ENCODE assay signal across 18 cellular contexts in the genomic region with DNA sequence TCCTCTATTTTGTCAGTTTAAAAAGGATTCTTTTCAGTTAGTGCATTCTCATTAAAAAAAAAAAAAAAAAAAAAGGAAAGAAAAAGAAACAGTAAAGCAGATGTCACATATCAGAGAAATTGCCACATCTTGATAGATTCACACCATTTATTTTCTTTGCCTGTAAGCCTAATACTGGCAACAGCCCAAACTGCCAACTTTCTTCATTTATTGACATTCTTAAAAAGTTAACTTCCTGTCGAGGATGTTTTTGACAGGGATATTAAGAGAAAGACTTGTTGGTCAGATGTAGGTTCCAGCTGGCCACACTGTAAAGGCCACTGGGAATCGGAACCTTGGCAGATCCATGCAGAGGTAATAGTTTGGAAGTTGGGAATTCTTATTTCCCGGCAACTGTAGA.
"Had no signal": no experiment of that assay in that cellular context is flagged by ENCODE, and none has a peak within 500 bp of the region (broad histone marks: within the 10 kb centered on the region; RNA-seq: fewer than 3 reads in every experiment).

No MANE protein-coding gene starts in this region.

- H3K4me3 Mint-ChIP-seq: activated CD4-positive, alpha-beta T cell treated with anti-CD3 and anti-CD28 coated beads, Interleukin-2, amount 10 ng/mL, durations not matched to agents 7 days and 5 days; activated CD8-positive, alpha-beta T cell treated with anti-CD3 and anti-CD28 coated beads, Interleukin-2, amount 10 ng/mL, durations not matched to agents 7 days and 5 days; brain; mesothelial cell of epicardium; nephron progenitor cell; T-cell; T-helper 2 cell treated with Interferon-gamma antibody and Interleukin-4, amounts not matched to agents 5 μg/mL and 100 μg/mL, for 36 hours; type B pancreatic cell had no signal

- H3K27me3 Mint-ChIP-seq: activated CD4-positive, alpha-beta T cell treated with anti-CD3 and anti-CD28 coated beads, Interleukin-2, amount 10 ng/mL, durations not matched to agents 7 days and 5 days; brain; T-cell; type B pancreatic cell had no signal

- DNase-seq: activated CD4-positive, alpha-beta T cell treated with anti-CD3 and anti-CD28 coated beads, Interleukin-2, amount 10 ng/mL, durations not matched to agents 7 days and 5 days; activated CD8-positive, alpha-beta T cell treated with anti-CD3 and anti-CD28 coated beads, Interleukin-2, amount 10 ng/mL, durations not matched to agents 7 days and 5 days; aorta; dermis blood vessel endothelial cell; effector memory CD4-positive, alpha-beta T cell; left lung; nephron progenitor cell; sigmoid colon; stimulated activated CD4-positive, alpha-beta T cell treated with anti-CD3 and anti-CD28 coated beads, Interleukin-4, amount 100 ng/mL, for 1 hour; stimulated activated naive CD4-positive, alpha-beta T cell; T-cell had no signal

- H3K36me3 Mint-ChIP-seq: brain, mesothelial cell of epicardium, type B pancreatic cell had no signal

- H3K9me3 Mint-ChIP-seq: brain; mesothelial cell of epicardium; nephron progenitor cell; T-cell; T-helper 2 cell treated with Interferon-gamma antibody and Interleukin-4, amounts not matched to agents 5 μg/mL and 100 μg/mL, for 36 hours; type B pancreatic cell had no signal

- H3K27ac Mint-ChIP-seq: activated CD4-positive, alpha-beta T cell treated with anti-CD3 and anti-CD28 coated beads, Interleukin-2, amount 10 ng/mL, durations not matched to agents 7 days and 5 days; activated CD8-positive, alpha-beta T cell treated with anti-CD3 and anti-CD28 coated beads, Interleukin-2, amount 10 ng/mL, durations not matched to agents 7 days and 5 days; activated naive CD4-positive, alpha-beta T cell treated with anti-CD3 and anti-CD28 coated beads, Interleukin-2, amount 50 U/mL, for 72 hours; mesothelial cell of epicardium; nephron progenitor cell; T-cell; T-helper 2 cell treated with Interferon-gamma antibody and Interleukin-4, amounts not matched to agents 5 μg/mL and 100 μg/mL, for 36 hours; type B pancreatic cell had no signal

- ATAC-seq: activated CD4-positive, CD25-positive, alpha-beta regulatory T cell treated with anti-CD3 and anti-CD28 coated beads, Interleukin-2, amount 50 U/mL, for 24 hours; activated CD8-positive, alpha-beta T cell treated with anti-CD3 and anti-CD28 coated beads, Interleukin-2, amount 10 ng/mL, durations not matched to agents 7 days and 5 days; activated naive CD4-positive, alpha-beta T cell treated with anti-CD3 and anti-CD28 coated beads, Interleukin-2, amount 50 U/mL, for 72 hours; T-cell had no signal

- H3K4me3 ChIP-seq: left lung, sigmoid colon, thoracic aorta had no signal
